ENCODE assay signal across 6 cellular contexts in the genomic region with DNA sequence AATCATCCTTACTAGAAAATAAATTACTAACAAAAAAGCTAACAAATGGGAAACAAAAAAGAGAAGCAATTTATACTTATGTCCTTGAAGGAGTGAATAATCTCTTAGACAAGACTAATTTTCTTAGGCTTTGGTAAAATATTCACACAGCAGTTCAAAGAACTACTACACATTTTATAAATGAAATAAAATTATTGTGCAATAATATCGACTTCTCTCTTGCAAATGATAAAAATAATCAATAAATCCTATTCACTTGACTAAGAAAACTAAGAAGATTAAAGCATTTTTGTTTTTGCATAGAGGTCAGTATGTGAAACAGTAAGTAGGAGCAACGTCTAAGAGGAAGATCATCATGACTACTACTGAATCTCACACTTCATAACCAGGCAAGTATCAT.
"Had no signal": no experiment of that assay in that cellular context is flagged by ENCODE, and none has a peak within 500 bp of the region (broad histone marks: within the 10 kb centered on the region; RNA-seq: fewer than 3 reads in every experiment).

No MANE protein-coding gene starts in this region.

- H3K4me2 ChIP-seq: KMS-11 had no signal

- DNase-seq: KBM-7, KG1 had no signal

- H3K9ac ChIP-seq: KMS-11 had no signal

- FAIRE-seq: HepG2, HTR-8/SVneo had no signal

- H3K27ac ChIP-seq: HL-60, KMS-11 had no signal

- ATAC-seq: HepG2 had no signal
